1 cellular context compared by ENCODE assay signal in the genomic region with DNA sequence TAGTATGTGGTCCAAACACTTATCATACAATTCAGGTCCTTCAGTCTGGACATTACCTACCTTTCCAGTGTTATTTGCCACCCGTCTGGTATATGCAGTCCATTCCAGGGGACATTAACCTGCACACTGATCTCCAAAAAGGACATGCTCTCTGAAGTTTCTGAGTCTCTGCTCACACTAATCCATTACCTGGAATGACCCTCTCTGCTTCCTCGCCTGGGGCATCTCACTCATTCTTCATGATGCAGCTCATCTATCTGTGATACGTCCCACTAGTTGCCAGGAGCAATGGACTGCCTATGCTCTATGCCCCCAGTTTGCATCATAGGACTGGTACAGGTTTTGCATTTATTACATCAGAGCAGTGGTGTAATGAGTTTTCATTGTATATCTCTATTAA.
TF ChIP-seq lines count a peak whose summit lies in the region.

No MANE protein-coding gene starts in this region.

TF ChIP-seq in GM23338, 12 proteins besides CTCF, POLR2A, EP300 and RAD21 (continued from another document):
- TF ChIP-seq, protein P1, sequence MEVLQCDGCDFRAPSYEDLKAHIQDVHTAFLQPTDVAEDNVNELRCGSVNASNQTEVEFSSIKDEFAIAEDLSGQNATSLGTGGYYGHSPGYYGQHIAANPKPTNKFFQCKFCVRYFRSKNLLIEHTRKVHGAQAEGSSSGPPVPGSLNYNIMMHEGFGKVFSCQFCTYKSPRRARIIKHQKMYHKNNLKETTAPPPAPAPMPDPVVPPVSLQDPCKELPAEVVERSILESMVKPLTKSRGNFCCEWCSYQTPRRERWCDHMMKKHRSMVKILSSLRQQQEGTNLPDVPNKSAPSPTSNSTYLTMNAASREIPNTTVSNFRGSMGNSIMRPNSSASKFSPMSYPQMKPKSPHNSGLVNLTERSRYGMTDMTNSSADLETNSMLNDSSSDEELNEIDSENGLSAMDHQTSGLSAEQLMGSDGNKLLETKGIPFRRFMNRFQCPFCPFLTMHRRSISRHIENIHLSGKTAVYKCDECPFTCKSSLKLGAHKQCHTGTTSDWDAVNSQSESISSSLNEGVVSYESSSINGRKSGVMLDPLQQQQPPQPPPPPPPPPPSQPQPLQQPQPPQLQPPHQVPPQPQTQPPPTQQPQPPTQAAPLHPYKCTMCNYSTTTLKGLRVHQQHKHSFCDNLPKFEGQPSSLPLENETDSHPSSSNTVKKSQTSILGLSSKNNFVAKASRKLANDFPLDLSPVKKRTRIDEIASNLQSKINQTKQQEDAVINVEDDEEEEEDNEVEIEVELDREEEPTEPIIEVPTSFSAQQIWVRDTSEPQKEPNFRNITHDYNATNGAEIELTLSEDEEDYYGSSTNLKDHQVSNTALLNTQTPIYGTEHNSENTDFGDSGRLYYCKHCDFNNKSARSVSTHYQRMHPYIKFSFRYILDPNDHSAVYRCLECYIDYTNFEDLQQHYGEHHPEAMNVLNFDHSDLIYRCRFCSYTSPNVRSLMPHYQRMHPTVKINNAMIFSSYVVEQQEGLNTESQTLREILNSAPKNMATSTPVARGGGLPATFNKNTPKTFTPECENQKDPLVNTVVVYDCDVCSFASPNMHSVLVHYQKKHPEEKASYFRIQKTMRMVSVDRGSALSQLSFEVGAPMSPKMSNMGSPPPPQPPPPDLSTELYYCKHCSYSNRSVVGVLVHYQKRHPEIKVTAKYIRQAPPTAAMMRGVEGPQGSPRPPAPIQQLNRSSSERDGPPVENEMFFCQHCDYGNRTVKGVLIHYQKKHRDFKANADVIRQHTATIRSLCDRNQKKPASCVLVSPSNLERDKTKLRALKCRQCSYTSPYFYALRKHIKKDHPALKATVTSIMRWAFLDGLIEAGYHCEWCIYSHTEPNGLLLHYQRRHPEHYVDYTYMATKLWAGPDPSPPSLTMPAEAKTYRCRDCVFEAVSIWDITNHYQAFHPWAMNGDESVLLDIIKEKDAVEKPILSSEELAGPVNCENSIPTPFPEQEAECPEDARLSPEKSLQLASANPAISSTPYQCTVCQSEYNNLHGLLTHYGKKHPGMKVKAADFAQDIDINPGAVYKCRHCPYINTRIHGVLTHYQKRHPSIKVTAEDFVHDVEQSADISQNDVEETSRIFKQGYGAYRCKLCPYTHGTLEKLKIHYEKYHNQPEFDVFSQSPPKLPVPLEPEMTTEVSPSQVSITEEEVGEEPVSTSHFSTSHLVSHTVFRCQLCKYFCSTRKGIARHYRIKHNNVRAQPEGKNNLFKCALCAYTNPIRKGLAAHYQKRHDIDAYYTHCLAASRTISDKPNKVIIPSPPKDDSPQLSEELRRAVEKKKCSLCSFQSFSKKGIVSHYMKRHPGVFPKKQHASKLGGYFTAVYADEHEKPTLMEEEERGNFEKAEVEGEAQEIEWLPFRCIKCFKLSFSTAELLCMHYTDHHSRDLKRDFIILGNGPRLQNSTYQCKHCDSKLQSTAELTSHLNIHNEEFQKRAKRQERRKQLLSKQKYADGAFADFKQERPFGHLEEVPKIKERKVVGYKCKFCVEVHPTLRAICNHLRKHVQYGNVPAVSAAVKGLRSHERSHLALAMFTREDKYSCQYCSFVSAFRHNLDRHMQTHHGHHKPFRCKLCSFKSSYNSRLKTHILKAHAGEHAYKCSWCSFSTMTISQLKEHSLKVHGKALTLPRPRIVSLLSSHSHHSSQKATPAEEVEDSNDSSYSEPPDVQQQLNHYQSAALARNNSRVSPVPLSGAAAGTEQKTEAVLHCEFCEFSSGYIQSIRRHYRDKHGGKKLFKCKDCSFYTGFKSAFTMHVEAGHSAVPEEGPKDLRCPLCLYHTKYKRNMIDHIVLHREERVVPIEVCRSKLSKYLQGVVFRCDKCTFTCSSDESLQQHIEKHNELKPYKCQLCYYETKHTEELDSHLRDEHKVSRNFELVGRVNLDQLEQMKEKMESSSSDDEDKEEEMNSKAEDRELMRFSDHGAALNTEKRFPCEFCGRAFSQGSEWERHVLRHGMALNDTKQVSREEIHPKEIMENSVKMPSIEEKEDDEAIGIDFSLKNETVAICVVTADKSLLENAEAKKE (CRISPR knock-in tag; IDR thresholded peaks at IDR 0.05) = no peak
- TF ChIP-seq EZH2phosphoT487 (IDR thresholded peaks at IDR 0.05; ENCODE audit: unreplicated experiment) = no peak
- TF ChIP-seq NANOG (IDR thresholded peaks at IDR 0.05; ENCODE audit: borderline replicate concordance) = no peak
- no peak for TF ChIP-seq ZNF331 (CRISPR knock-in tag; IDR thresholded peaks at IDR 0.05; ENCODE audit: low read depth)
- no peak for TF ChIP-seq ZNF114 (CRISPR knock-in tag; IDR thresholded peaks at IDR 0.05)
- TF ChIP-seq CREB1 (CRISPR knock-in tag; IDR thresholded peaks at IDR 0.05; ENCODE audit: low read depth) = no peak
- TF ChIP-seq EZH2 (IDR thresholded peaks at IDR 0.05; ENCODE audit: low read depth, unreplicated experiment) = no peak
